In the genomic region with DNA sequence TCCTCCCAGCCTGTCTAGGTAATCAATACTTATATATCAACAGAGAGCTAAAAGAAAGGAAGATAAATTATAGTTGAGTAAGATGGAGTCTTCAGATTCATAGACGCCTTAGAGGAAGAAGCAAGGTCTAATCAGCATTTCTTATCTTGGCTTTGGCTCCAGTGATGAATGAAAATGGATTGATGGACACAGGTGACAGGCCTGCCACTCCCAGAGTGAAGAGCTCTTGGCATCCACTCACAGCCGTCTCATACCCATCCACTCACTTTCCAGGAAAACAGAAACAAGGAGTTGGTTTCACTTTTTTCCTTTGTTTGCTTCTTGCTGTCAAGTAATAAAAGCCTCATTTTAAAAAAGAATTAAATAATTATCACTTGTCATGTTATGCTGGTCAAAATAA, we compare ENCODE assay signal across 21 cellular contexts.
"Had no signal": no experiment of that assay in that cellular context is flagged by ENCODE, and none has a peak within 500 bp of the region (broad histone marks: within the 10 kb centered on the region; RNA-seq: fewer than 3 reads in every experiment).

No MANE protein-coding gene starts in this region.

- H3K4me3 ChIP-seq: coronary artery, esophagus muscularis mucosa, lung, mucosa of descending colon, prostate gland, sigmoid colon, skin epidermis, spleen, testis, tibial artery had no signal

- DNase-seq: dermis blood vessel endothelial cell; effector memory CD4-positive, alpha-beta T cell; foreskin melanocyte; hypothalamus; mucosa of descending colon; naive thymus-derived CD4-positive, alpha-beta T cell; nucleus accumbens; right cardiac atrium; sigmoid colon; spleen; stimulated activated CD4-positive, alpha-beta T cell treated with anti-CD3 and anti-CD28 coated beads, Interleukin-4, amount 100 ng/mL, for 4 hours; stimulated activated naive CD8-positive, alpha-beta T cell treated with anti-CD3 and anti-CD28 coated beads, Interleukin-15, Interleukin-2, amounts not matched to agents 100 U/mL and 50 U/mL, for 24 hours; substantia nigra; testis; tibial artery had no signal

- ATAC-seq: mucosa of descending colon; naive thymus-derived CD4-positive, alpha-beta T cell; right cardiac atrium; stimulated activated memory B cell treated with anti-CD40 and anti-IgM and Interleukin-4, amounts not matched to agents 10 μg/mL and 1 μg/mL and 100 μg/mL, for 72 hours; stimulated activated naive CD8-positive, alpha-beta T cell treated with anti-CD3 and anti-CD28 coated beads, Interleukin-15, Interleukin-2, amounts not matched to agents 100 U/mL and 50 U/mL, for 24 hours had no signal

- H3K4me1 ChIP-seq: esophagus muscularis mucosa, prostate gland, sigmoid colon, spleen, testis, tibial artery had no signal

- H3K27me3 ChIP-seq: esophagus muscularis mucosa, sigmoid colon, spleen, testis, tibial artery had no signal

- H3K27ac ChIP-seq: coronary artery, esophagus muscularis mucosa, prostate gland, sigmoid colon, skin epidermis, spleen, testis, tibial artery had no signal

- H3K9me3 ChIP-seq: esophagus muscularis mucosa, mucosa of descending colon, prostate gland, sigmoid colon, spleen, testis, tibial artery had no signal

- H3K36me3 ChIP-seq: esophagus muscularis mucosa, prostate gland, sigmoid colon, spleen, tibial artery had no signal
